32 cellular contexts compared by ENCODE assay signal in genomic region chr1:237737448-237737847, GRCh38.
"Had no signal": no experiment of that assay in that cellular context is flagged by ENCODE, and none has a peak within 500 bp of the region (broad histone marks: within the 10 kb centered on the region; RNA-seq: fewer than 3 reads in every experiment).

No MANE protein-coding gene starts in this region.

- DNase-seq: activated CD4-positive, alpha-beta memory T cell treated with anti-CD3 and anti-CD28 coated beads, Interleukin-2, amount 10 ng/mL, durations not matched to agents 7 days and 5 days; activated CD4-positive, alpha-beta T cell treated with anti-CD3 and anti-CD28 coated beads for 1 hour; activated CD4-positive, alpha-beta T cell treated with anti-CD3 and anti-CD28 coated beads for 48 hours; activated CD4-positive, CD25-positive, alpha-beta regulatory T cell; activated CD8-positive, alpha-beta memory T cell treated with anti-CD3 and anti-CD28 coated beads for 24 hours; activated CD8-positive, alpha-beta memory T cell treated with anti-CD3 and anti-CD28 coated beads, Interleukin-2, amount 10 ng/mL, durations not matched to agents 7 days and 5 days; activated CD8-positive, alpha-beta memory T cell treated with anti-CD3 and anti-CD28 coated beads, Interleukin-2, amount 50 U/mL, for 48 hours; activated gamma-delta T cell; activated naive CD4-positive, alpha-beta T cell treated with anti-CD3 and anti-CD28 coated beads for 36 hours; adrenal gland; body of pancreas; caudate nucleus; KG1; MM.1S; NCI-H1436 treated with DMSO at 0.1 percent for 48 hours; NCI-H1694 treated with DMSO at 0.1 percent for 48 hours; NCI-H2107; NCI-H2171; NCI-H510A; NCI-H526; NCI-H748 treated with DMSO at 0.1 percent for 48 hours; NK-92 treated with Interleukin-12 subunit alpha and Interleukin-12 subunit beta, amount 100 ng/mL, for 24 hours; SHP77; SJCRH30; T-helper 17 cell; T-helper 9 cell; WERI-Rb-1 had no signal

- ATAC-seq: body of pancreas, Panc1 had no signal

- H3K36me3 ChIP-seq: adrenal gland, SJCRH30, WERI-Rb-1 had no signal

- H3K36me3 Mint-ChIP-seq: activated CD8-positive, alpha-beta memory T cell treated with anti-CD3 and anti-CD28 coated beads, Interleukin-2, amount 10 ng/mL, durations not matched to agents 7 days and 5 days; activated naive CD4-positive, alpha-beta T cell treated with anti-CD3 and anti-CD28 coated beads, Interleukin-2, amount 50 U/mL, for 72 hours; T-cell had no signal

- H3K27me3 ChIP-seq: adrenal gland, body of pancreas, SJCRH30 had no signal

- H3K4me3 ChIP-seq: adrenal gland, body of pancreas, SJCRH30, SK-N-MC had no signal

- H3K27me3 Mint-ChIP-seq: activated CD4-positive, alpha-beta memory T cell treated with anti-CD3 and anti-CD28 coated beads, Interleukin-2, amount 10 ng/mL, durations not matched to agents 7 days and 5 days; activated CD8-positive, alpha-beta memory T cell treated with anti-CD3 and anti-CD28 coated beads, Interleukin-2, amount 10 ng/mL, durations not matched to agents 7 days and 5 days; T-cell; T-helper 17 cell had no signal

- FAIRE-seq: bronchial epithelial cell had no signal

- H3K9me3 Mint-ChIP-seq: activated naive CD4-positive, alpha-beta T cell treated with anti-CD3 and anti-CD28 coated beads for 36 hours had no signal

- H3K4me1 Mint-ChIP-seq: T-helper 17 cell had no signal

- H3K27ac ChIP-seq: adrenal gland, body of pancreas, SJCRH30, SK-N-MC, WERI-Rb-1 had no signal

- H3K27ac Mint-ChIP-seq: activated naive CD4-positive, alpha-beta T cell treated with anti-CD3 and anti-CD28 coated beads for 36 hours; activated naive CD4-positive, alpha-beta T cell treated with anti-CD3 and anti-CD28 coated beads, Interleukin-2, amount 50 U/mL, for 72 hours; T-helper 17 cell had no signal

- H3K4me3 Mint-ChIP-seq: activated CD4-positive, alpha-beta memory T cell treated with anti-CD3 and anti-CD28 coated beads, Interleukin-2, amount 10 ng/mL, durations not matched to agents 7 days and 5 days; activated CD8-positive, alpha-beta memory T cell treated with anti-CD3 and anti-CD28 coated beads, Interleukin-2, amount 10 ng/mL, durations not matched to agents 7 days and 5 days; activated naive CD4-positive, alpha-beta T cell treated with anti-CD3 and anti-CD28 coated beads for 36 hours; T-cell had no signal

- H3K9me3 ChIP-seq: adrenal gland, body of pancreas, SJCRH30 had no signal

- H3K4me1 ChIP-seq: adrenal gland, SJCRH30 had no signal
